ENCODE assay signal across 23 cellular contexts in genomic region chr11:100748153-100748552, GRCh38.
"Had no signal": no experiment of that assay in that cellular context is flagged by ENCODE, and none has a peak within 500 bp of the region (broad histone marks: within the 10 kb centered on the region; RNA-seq: fewer than 3 reads in every experiment).

No MANE protein-coding gene starts in this region.

- H3K4me3 Mint-ChIP-seq: activated naive CD8-positive, alpha-beta T cell; brain; mesothelial cell of epicardium; naive thymus-derived CD8-positive, alpha-beta T cell; stimulated activated naive B cell treated with anti-CD40 and anti-IgM and Interleukin-4, amounts not matched to agents 10 μg/mL and 1 μg/mL and 100 μg/mL, for 72 hours had no signal

- DNase-seq: activated CD4-positive, alpha-beta T cell treated with anti-CD3 and anti-CD28 coated beads for 4 hours; activated CD4-positive, alpha-beta T cell treated with anti-CD3 and anti-CD28 coated beads, Interleukin-2, amount 50 U/mL, for 4 hours; activated effector memory CD4-positive, alpha-beta T cell treated with Interleukin-2 at 50 U/mL for 16 hours; activated naive CD4-positive, alpha-beta T cell treated with Interleukin-2 at 50 U/mL for 16 hours; left cardiac atrium; mammary epithelial cell; naive thymus-derived CD8-positive, alpha-beta T cell; posterior cingulate gyrus; right cardiac atrium; stimulated activated CD4-positive, alpha-beta T cell treated with anti-CD3 and anti-CD28 coated beads, Interleukin-15, amount 100 ng/mL, for 24 hours; stimulated activated CD4-positive, alpha-beta T cell treated with anti-CD3 and anti-CD28 coated beads, Interleukin-2, amount 100 ng/mL, for 24 hours; stimulated activated naive B cell treated with anti-CD40 and anti-IgM and Interleukin-4, amounts not matched to agents 10 μg/mL and 1 μg/mL and 100 μg/mL, for 72 hours; stomach; thyroid gland; upper lobe of left lung had no signal

- H2AFZ ChIP-seq: hepatocyte had no signal

- H3K36me3 ChIP-seq: ascending aorta, gastroesophageal sphincter, thyroid gland, upper lobe of left lung had no signal

- H3K4me1 ChIP-seq: ascending aorta, gastroesophageal sphincter, thyroid gland, upper lobe of left lung had no signal

- H3K36me3 Mint-ChIP-seq: activated naive CD8-positive, alpha-beta T cell had no signal

- H3K4me2 ChIP-seq: hepatocyte had no signal

- H3K27ac Mint-ChIP-seq: activated naive CD8-positive, alpha-beta T cell; brain; stimulated activated naive B cell treated with anti-CD40 and anti-IgM and Interleukin-4, amounts not matched to agents 10 μg/mL and 1 μg/mL and 100 μg/mL, for 72 hours had no signal

- H3K27me3 Mint-ChIP-seq: activated naive CD8-positive, alpha-beta T cell; stimulated activated naive B cell treated with anti-CD40 and anti-IgM and Interleukin-4, amounts not matched to agents 10 μg/mL and 1 μg/mL and 100 μg/mL, for 72 hours had no signal

- H3K9me3 ChIP-seq: thyroid gland had no signal

- FAIRE-seq: keratinocyte had no signal

- H3K27me3 ChIP-seq: ascending aorta, gastroesophageal sphincter, hepatocyte, stomach, thyroid gland, upper lobe of left lung had no signal

- H3K4me3 ChIP-seq: ascending aorta, gastroesophageal sphincter, hepatocyte, stomach, thyroid gland, upper lobe of left lung had no signal

- H3K27ac ChIP-seq: ascending aorta, epithelial cell of prostate, gastroesophageal sphincter, hepatocyte, stomach, thyroid gland, upper lobe of left lung had no signal

- H3K4me1 Mint-ChIP-seq: naive thymus-derived CD8-positive, alpha-beta T cell had no signal

- ATAC-seq: gastroesophageal sphincter; left cardiac atrium; naive thymus-derived CD8-positive, alpha-beta T cell; right cardiac atrium; stimulated activated naive B cell treated with anti-CD40 and anti-IgM and Interleukin-4, amounts not matched to agents 10 μg/mL and 1 μg/mL and 100 μg/mL, for 72 hours had no signal
